ENCODE assay signal across 9 cellular contexts in genomic region chr19:46967578-46968018, GRCh38. TPM values are rescaled to one million over a fixed set of nuclear protein-coding genes. Genes with fewer than 3 reads are reported as not detected.
A peak's percentile ranks its signal among the peaks of the same experiment; 100 is the strongest.
DNase-seq lines count a peak whose midpoint lies in the region; ATAC-seq, FAIRE-seq and TF ChIP-seq lines count a peak whose summit lies in the region.
"Had no signal": no experiment of that assay in that cellular context is flagged by ENCODE, and none has a peak within 500 bp of the region (broad histone marks: within the 10 kb centered on the region; RNA-seq: fewer than 3 reads in every experiment).

No MANE protein-coding gene starts in this region.

- in situ Hi-C loops in HepG2 (cut with HindIII; ENCODE audit: extremely low pct_ligation_motif_present, low pct_unique_long_range_greater_than_20kb), result no loop called here

- TF ChIP-seq EP300 in HepG2 (IDR thresholded peaks at IDR 0.05; ENCODE audit: low read depth in 2 of 2, low read length in 2 of 2) (no peak), HepG2 (CRISPR knock-in tag; IDR thresholded peaks at IDR 0.05; ENCODE audit: borderline replicate concordance) (no peak)

- CTCF ChIA-PET in HepG2 (lab: Yijun Ruan, JAX; ENCODE audit: low intra/inter-chr PET ratio, low total read pairs), result no interaction called here

- peaks cover 0 to 8% (median 4%) of the 10 kb centered on the region in 4 donors for H3K4me1 ChIP-seq in liver (ENCODE audit: control insufficient read depth in 4 of 4, insufficient read depth in 4 of 4, low read length in 3 of 4)
- peaks cover 6% of the 10 kb centered on the region for H3K4me1 ChIP-seq in HepG2 (ENCODE audit: insufficient read depth, low read length)
- peaks cover 24% of the 10 kb centered on the region for H3K4me1 ChIP-seq in astrocyte (ENCODE audit: insufficient read depth, low read length)

- no peak overlapping the region for H3K4me3 ChIP-seq in liver (ENCODE audit: low read depth in 1 of 3, low read length in 3 of 3)
- no peak overlapping the region for H3K4me3 ChIP-seq in HepG2 (replicated peaks in 1 of 3; ENCODE audit: insufficient read depth in 1 of 3, low read depth in 2 of 3, low read length in 3 of 3)
- H3K4me3 ChIP-seq in astrocyte (ENCODE audit: insufficient read depth, low read depth, low read length), result no peak overlapping the region
- H3K4me3 ChIP-seq: SK-N-MC had no signal

- WGBS in liver, result 41% methylated on average over 8 of the region's 8 CpGs
- WGBS in HepG2 (ENCODE audit: low lambda C conversion rate), result 96% methylated on average over 8 of the region's 8 CpGs

- H3K36me3 Mint-ChIP-seq in astrocyte (ENCODE audit: low read depth, unreplicated experiment), result peaks cover 23% of the 10 kb centered on the region

- ATAC-seq in HepG2 (no peak), GM21528 (IDR thresholded peaks at IDR 0.05; ENCODE audit: low FRiP score, unreplicated experiment) (no peak), GM18870 (IDR thresholded peaks at IDR 0.05; ENCODE audit: unreplicated experiment) (no peak)

- H3K9ac ChIP-seq in liver (ENCODE audit: low read depth in 1 of 2, low read length in 2 of 2) (no peak overlapping the region), HepG2 (ENCODE audit: insufficient read depth, low read depth, low read length) (no peak overlapping the region), astrocyte (ENCODE audit: low read length) (peak overlapping the region; percentile 8)

- H3K4me1 Mint-ChIP-seq in astrocyte (ENCODE audit: low read depth, unreplicated experiment), result peaks cover 37% of the 10 kb centered on the region

- no TSS peak for BruUV-seq in HepG2 (replicated peaks; lab: Mats Ljungman, UMichigan)

- intact Hi-C loops in HepG2 (cut with micrococcal nuclease; ENCODE audit: unreplicated experiment), result no loop called here

- no peak overlapping the region for H3K4me2 ChIP-seq in HepG2 (ENCODE audit: low read depth, low read length)
- no peak overlapping the region for H3K4me2 ChIP-seq in astrocyte (ENCODE audit: low read length)

- TF ChIP-seq RAD21 in liver (IDR thresholded peaks at IDR 0.05) (no peak), HepG2 (CRISPR knock-in tag; IDR thresholded peaks at IDR 0.05) (no peak)

- no peak for TF ChIP-seq CTCF in liver (IDR thresholded peaks at IDR 0.05; ENCODE audit: low read depth, low read length, missing input control)
- no peak for TF ChIP-seq CTCF in HepG2 (CRISPR knock-in tag; IDR thresholded peaks at IDR 0.05)
- TF ChIP-seq CTCF in astrocyte (IDR thresholded peaks at IDR 0.05; ENCODE audit: insufficient read depth, low read depth, low read length), result no peak

- H3K9me3 ChIP-seq in liver (ENCODE audit: control insufficient read depth in 4 of 4, low read length in 3 of 4), result no peaks in the 10 kb centered on the region
- H3K9me3 ChIP-seq in HepG2 (ENCODE audit: low read length), result no peaks in the 10 kb centered on the region
- no peaks in the 10 kb centered on the region for H3K9me3 ChIP-seq in astrocyte (ENCODE audit: insufficient read depth, low read depth, low read length)

- H3K27me3 ChIP-seq in liver (ENCODE audit: control insufficient read depth in 4 of 4, insufficient read depth in 4 of 4, low read length in 3 of 4), result no peaks in the 10 kb centered on the region
- no peaks in the 10 kb centered on the region for H3K27me3 ChIP-seq in HepG2 (ENCODE audit: control insufficient read depth in 1 of 2, insufficient read depth in 2 of 2, low read length in 2 of 2)
- H3K27me3 ChIP-seq in astrocyte (ENCODE audit: insufficient read depth, low read length), result no peaks in the 10 kb centered on the region

- H3K27ac Mint-ChIP-seq in astrocyte (ENCODE audit: unreplicated experiment), result no peak overlapping the region

- POLR2A ChIA-PET in HepG2 (lab: Yijun Ruan, JAX), result no interaction called here

- FAIRE-seq in HepG2 (lab: Jason Lieb, UNC) (no peak), astrocyte (lab: Jason Lieb, UNC) (no peak)

- H3K79me2 ChIP-seq in HepG2 (ENCODE audit: insufficient read depth, low read length), result peaks cover 19% of the 10 kb centered on the region
- peaks cover 21% of the 10 kb centered on the region for H3K79me2 ChIP-seq in astrocyte (ENCODE audit: insufficient read depth, low read length)

- no peaks in the 10 kb centered on the region for H4K20me1 ChIP-seq in HepG2 (ENCODE audit: insufficient read depth, low read length)
- no peaks in the 10 kb centered on the region for H4K20me1 ChIP-seq in astrocyte (ENCODE audit: insufficient read depth, low read length)

- peak overlapping the region in 1 of 2 donors; percentile 25 for H3K27ac ChIP-seq in liver (ENCODE audit: low read depth in 1 of 2, low read length in 2 of 2)
- H3K27ac ChIP-seq in HepG2 (ENCODE audit: extremely low read length, insufficient read depth, low read length), result no peak overlapping the region
- no peak overlapping the region for H3K27ac ChIP-seq in astrocyte (ENCODE audit: low read depth, low read length)
- H3K27ac ChIP-seq: SK-N-MC had no signal

- H3K27me3 Mint-ChIP-seq in astrocyte (ENCODE audit: low read depth, unreplicated experiment), result no peaks in the 10 kb centered on the region

- H2AFZ ChIP-seq in HepG2 (ENCODE audit: low read length) (no peak overlapping the region), astrocyte (ENCODE audit: low read depth, low read length) (no peak overlapping the region)

- no peak for TF ChIP-seq POLR2A in HepG2 (IDR thresholded peaks at IDR 0.05; ENCODE audit: insufficient read depth in 1 of 2, low read depth in 2 of 2, low read length in 2 of 2)
- no peak for TF ChIP-seq POLR2A in erythroblast (IDR thresholded peaks at IDR 0.05; ENCODE audit: low read length)

- H3K9me3 Mint-ChIP-seq in astrocyte (ENCODE audit: unreplicated experiment), result no peaks in the 10 kb centered on the region

- no peak overlapping the region for H3K4me3 Mint-ChIP-seq in astrocyte (ENCODE audit: unreplicated experiment)

- H3K36me3 ChIP-seq in liver (ENCODE audit: control insufficient read depth in 4 of 4, insufficient read depth in 3 of 4, low read depth in 1 of 4, low read length in 3 of 4), result peaks cover 0 to 3% (median 3%) of the 10 kb centered on the region in 4 donors
- H3K36me3 ChIP-seq in HepG2 (replicated peaks in 1 of 2; ENCODE audit: control insufficient read depth in 1 of 2, insufficient read depth in 2 of 2, low read length in 2 of 2), result peaks cover 17 to 52% of the 10 kb centered on the region in 2 experiments
- H3K36me3 ChIP-seq in astrocyte (ENCODE audit: insufficient read depth, low read length), result no peaks in the 10 kb centered on the region

- DNase-seq in HepG2 (ENCODE audit: low spot score) (no peak), astrocyte (ENCODE audit: low read depth) (no peak), medulla oblongata (ENCODE audit: extremely low spot score) (peak; percentile 49), NCI-H1048 (lab: John Stamatoyannopoulos, UW) (no peak), erythroblast (lab: John Stamatoyannopoulos, UW) (no peak)

TF ChIP-seq in liver, 16 proteins besides CTCF, POLR2A, EP300 and RAD21 (continues in another document):
- TF ChIP-seq NR2F2 (IDR thresholded peaks at IDR 0.05) (peak; percentile 30), MAX (IDR thresholded peaks at IDR 0.05) (no peak)

TF ChIP-seq in HepG2, 621 proteins besides CTCF, POLR2A, EP300 and RAD21 (continues in another document):
- TF ChIP-seq ZBTB34 (CRISPR knock-in tag; IDR thresholded peaks at IDR 0.05), result no peak
- TF ChIP-seq STAG1 (CRISPR knock-in tag; IDR thresholded peaks at IDR 0.05), result no peak
- TF ChIP-seq CBX2 (IDR thresholded peaks at IDR 0.05; ENCODE audit: low read depth, low read length), result no peak
- TF ChIP-seq CBX2 (CRISPR knock-in tag; IDR thresholded peaks at IDR 0.05; ENCODE audit: low read depth), result no peak
- TF ChIP-seq FOXM1 (CRISPR knock-in tag; IDR thresholded peaks at IDR 0.05), result no peak
- TF ChIP-seq THAP8 (CRISPR knock-in tag; IDR thresholded peaks at IDR 0.05; ENCODE audit: borderline replicate concordance), result no peak

RNA-seq across cellular contexts. Expression of gene NPAS1, which starts 52.0 kb away (rescaled TPM):
- total RNA-seq in liver (not detected), HepG2 (2016; rRNA removed; fragmentation: Illumina TruSeq; extraction: Trizol) (0.29 and 0.35 TPM in 2 replicates), astrocyte (2.5 and 3.6 TPM in 2 replicates)
- polyA plus RNA-seq in liver (under 1 TPM in 1 of 2 donors, not detected in 1; 0.22 TPM), HepG2 (2011; rRNA removed) (2.9 and 3.9 TPM in 2 replicates)
- total RNA-seq in HepG2 (2016; cell fraction: cytosol; rRNA removed; fragmentation: Illumina TruSeq; extraction: Trizol; ENCODE audit: low read depth), result 0.26 and 0.51 TPM in 2 replicates
- 0.16 and 0.30 TPM in 2 replicates for total RNA-seq in HepG2 (2016; cell fraction: insoluble cytoplasmic fraction; rRNA removed; fragmentation: Illumina TruSeq; extraction: Trizol)
- total RNA-seq in HepG2 (2016; cell fraction: membrane; rRNA removed; fragmentation: Illumina TruSeq; extraction: Trizol), result 0.59 and 0.76 TPM in 2 replicates
- total RNA-seq in HepG2 (2016; cell fraction: nucleus; rRNA removed; fragmentation: Illumina TruSeq; extraction: Trizol), result not detected in 2 replicates
- polyA plus RNA-seq in HepG2 (2011; cell fraction: cytosol; rRNA removed), result 2.3 and 4.0 TPM in 2 replicates
- polyA plus RNA-seq in HepG2 (2011; cell fraction: nucleus; rRNA removed), result 13.1 and 15.5 TPM in 2 replicates
- polyA plus RNA-seq in HepG2 (2012), result 1.2 and 2.2 TPM in 2 replicates
- polyA plus RNA-seq in HepG2 (2016; cell fraction: cytosol; fragmentation: Illumina TruSeq; extraction: Trizol; ENCODE audit: low read depth), result 0.76 and 1.1 TPM in 2 replicates
- polyA plus RNA-seq in HepG2 (2016; cell fraction: insoluble cytoplasmic fraction; fragmentation: Illumina TruSeq; extraction: Trizol; ENCODE audit: low read depth), result 0.19 and 0.53 TPM in 2 replicates
- 0.69 and 1.1 TPM in 2 replicates for polyA plus RNA-seq in HepG2 (2016; cell fraction: membrane; fragmentation: Illumina TruSeq; extraction: Trizol; ENCODE audit: low read depth)
- 1.2 TPM in 1 of 2 replicates, not detected in the other for polyA plus RNA-seq in HepG2 (2016; cell fraction: nucleus; fragmentation: Illumina TruSeq; extraction: Trizol; ENCODE audit: insufficient read depth, low read depth)
- 0.70 and 4.4 TPM in 2 replicates for polyA minus RNA-seq in HepG2 (2011; rRNA and poly(A)+ RNA removed; ENCODE audit: low replicate concordance)
- 1.1 and 2.8 TPM in 2 replicates for polyA minus RNA-seq in HepG2 (2011; cell fraction: cytosol; rRNA and poly(A)+ RNA removed)
- polyA minus RNA-seq in HepG2 (2011; cell fraction: nucleus; rRNA and poly(A)+ RNA removed), result 0.99 and 1.8 TPM in 2 replicates
